In genomic region chr1:51878616-51879336, GRCh38 we compare ENCODE assay signal across 1 cellular context.
TF ChIP-seq lines count a peak whose summit lies in the region.

Gene NRDC (minus strand): TSS chr1:51878727. CDS start chr1:51878615, 112 bp downstream.

TF ChIP-seq in HepG2, 621 proteins besides CTCF, POLR2A, EP300 and RAD21 (continued from another document and continues in another):
- TF ChIP-seq MNT (IDR thresholded peaks at IDR 0.05) (peak; percentile 34), ZNF460 (CRISPR knock-in tag; IDR thresholded peaks at IDR 0.05; ENCODE audit: borderline replicate concordance) (no peak), ZNF646 (CRISPR knock-in tag; IDR thresholded peaks at IDR 0.05) (no peak), ZNF777 (CRISPR knock-in tag; IDR thresholded peaks at IDR 0.05) (peak; percentile 48; the same call in 1 of the 2 replicates), ZNF703 (CRISPR knock-in tag; IDR thresholded peaks at IDR 0.05; ENCODE audit: borderline replicate concordance) (no peak), ZHX2 (IDR thresholded peaks at IDR 0.05; ENCODE audit: low read depth) (no peak; the same call in 1 of the 2 replicates), ZHX2 (CRISPR knock-in tag; IDR thresholded peaks at IDR 0.05; ENCODE audit: borderline replicate concordance) (no peak), DR1 (CRISPR knock-in tag; IDR thresholded peaks at IDR 0.05) (no peak; the same call in 1 of the 2 replicates), PHF21A (CRISPR knock-in tag; IDR thresholded peaks at IDR 0.05) (peak; percentile 76), ZNF572 (CRISPR knock-in tag; IDR thresholded peaks at IDR 0.05) (no peak), NFE2L2 (IDR thresholded peaks at IDR 0.05; ENCODE audit: low read length) (peak; percentile 86), ZSCAN9 (CRISPR knock-in tag; IDR thresholded peaks at IDR 0.05; ENCODE audit: borderline replicate concordance) (peak; percentile 24; the same call in 1 of the 2 replicates), ZNF224 (CRISPR knock-in tag; IDR thresholded peaks at IDR 0.05) (peak; percentile 30; the same call in 1 of the 2 replicates), ZBTB33 (CRISPR knock-in tag; IDR thresholded peaks at IDR 0.05) (0 out of 2 replicates have a peak, but pooled peaks have one; percentile 17), ZNF24 (IDR thresholded peaks at IDR 0.05) (no peak), FOXP1 (IDR thresholded peaks at IDR 0.05) (no peak), FOXP1 (CRISPR knock-in tag; IDR thresholded peaks at IDR 0.05) (peak; percentile 36; the same call in 1 of the 2 replicates), POLR2AphosphoS5 (IDR thresholded peaks at IDR 0.05; ENCODE audit: low read depth, low read length) (peak; percentile 78), ZNF510 (CRISPR knock-in tag; IDR thresholded peaks at IDR 0.05; ENCODE audit: low read depth) (0 out of 2 replicates have a peak, but pooled peaks have one; percentile 28), MYNN (CRISPR knock-in tag; IDR thresholded peaks at IDR 0.05; ENCODE audit: low read depth) (peak; percentile 50; the same call in 1 of the 2 replicates), IRX3 (CRISPR knock-in tag; IDR thresholded peaks at IDR 0.05; ENCODE audit: borderline replicate concordance, low read depth) (peak; percentile 82; the same call in 1 of the 2 replicates), ZNF883 (CRISPR knock-in tag; IDR thresholded peaks at IDR 0.05; ENCODE audit: not compliant biosample characterization) (no peak), RORA (CRISPR knock-in tag; IDR thresholded peaks at IDR 0.05) (no peak), BRF2 (CRISPR knock-in tag; IDR thresholded peaks at IDR 0.05) (no peak), SIN3A (IDR thresholded peaks at IDR 0.05; ENCODE audit: borderline replicate concordance, low read depth, low read length) (no peak)
- TF ChIP-seq, protein P1, sequence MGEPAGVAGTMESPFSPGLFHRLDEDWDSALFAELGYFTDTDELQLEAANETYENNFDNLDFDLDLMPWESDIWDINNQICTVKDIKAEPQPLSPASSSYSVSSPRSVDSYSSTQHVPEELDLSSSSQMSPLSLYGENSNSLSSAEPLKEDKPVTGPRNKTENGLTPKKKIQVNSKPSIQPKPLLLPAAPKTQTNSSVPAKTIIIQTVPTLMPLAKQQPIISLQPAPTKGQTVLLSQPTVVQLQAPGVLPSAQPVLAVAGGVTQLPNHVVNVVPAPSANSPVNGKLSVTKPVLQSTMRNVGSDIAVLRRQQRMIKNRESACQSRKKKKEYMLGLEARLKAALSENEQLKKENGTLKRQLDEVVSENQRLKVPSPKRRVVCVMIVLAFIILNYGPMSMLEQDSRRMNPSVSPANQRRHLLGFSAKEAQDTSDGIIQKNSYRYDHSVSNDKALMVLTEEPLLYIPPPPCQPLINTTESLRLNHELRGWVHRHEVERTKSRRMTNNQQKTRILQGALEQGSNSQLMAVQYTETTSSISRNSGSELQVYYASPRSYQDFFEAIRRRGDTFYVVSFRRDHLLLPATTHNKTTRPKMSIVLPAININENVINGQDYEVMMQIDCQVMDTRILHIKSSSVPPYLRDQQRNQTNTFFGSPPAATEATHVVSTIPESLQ (CRISPR knock-in tag; conservative IDR thresholded peaks at IDR 0.05) = no peak
- TF ChIP-seq, protein P2, sequence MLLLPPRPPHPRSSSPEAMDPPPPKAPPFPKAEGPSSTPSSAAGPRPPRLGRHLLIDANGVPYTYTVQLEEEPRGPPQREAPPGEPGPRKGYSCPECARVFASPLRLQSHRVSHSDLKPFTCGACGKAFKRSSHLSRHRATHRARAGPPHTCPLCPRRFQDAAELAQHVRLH (CRISPR knock-in tag; IDR thresholded peaks at IDR 0.05; ENCODE audit: borderline replicate concordance, low read depth) = peak; percentile 64; the same call in 1 of the 2 replicates
- TF ChIP-seq, protein P3, sequence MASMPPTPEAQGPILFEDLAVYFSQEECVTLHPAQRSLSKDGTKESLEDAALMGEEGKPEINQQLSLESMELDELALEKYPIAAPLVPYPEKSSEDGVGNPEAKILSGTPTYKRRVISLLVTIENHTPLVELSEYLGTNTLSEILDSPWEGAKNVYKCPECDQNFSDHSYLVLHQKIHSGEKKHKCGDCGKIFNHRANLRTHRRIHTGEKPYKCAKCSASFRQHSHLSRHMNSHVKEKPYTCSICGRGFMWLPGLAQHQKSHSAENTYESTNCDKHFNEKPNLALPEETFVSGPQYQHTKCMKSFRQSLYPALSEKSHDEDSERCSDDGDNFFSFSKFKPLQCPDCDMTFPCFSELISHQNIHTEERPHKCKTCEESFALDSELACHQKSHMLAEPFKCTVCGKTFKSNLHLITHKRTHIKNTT (CRISPR knock-in tag; IDR thresholded peaks at IDR 0.05) = no peak
- TF ChIP-seq, protein P4, sequence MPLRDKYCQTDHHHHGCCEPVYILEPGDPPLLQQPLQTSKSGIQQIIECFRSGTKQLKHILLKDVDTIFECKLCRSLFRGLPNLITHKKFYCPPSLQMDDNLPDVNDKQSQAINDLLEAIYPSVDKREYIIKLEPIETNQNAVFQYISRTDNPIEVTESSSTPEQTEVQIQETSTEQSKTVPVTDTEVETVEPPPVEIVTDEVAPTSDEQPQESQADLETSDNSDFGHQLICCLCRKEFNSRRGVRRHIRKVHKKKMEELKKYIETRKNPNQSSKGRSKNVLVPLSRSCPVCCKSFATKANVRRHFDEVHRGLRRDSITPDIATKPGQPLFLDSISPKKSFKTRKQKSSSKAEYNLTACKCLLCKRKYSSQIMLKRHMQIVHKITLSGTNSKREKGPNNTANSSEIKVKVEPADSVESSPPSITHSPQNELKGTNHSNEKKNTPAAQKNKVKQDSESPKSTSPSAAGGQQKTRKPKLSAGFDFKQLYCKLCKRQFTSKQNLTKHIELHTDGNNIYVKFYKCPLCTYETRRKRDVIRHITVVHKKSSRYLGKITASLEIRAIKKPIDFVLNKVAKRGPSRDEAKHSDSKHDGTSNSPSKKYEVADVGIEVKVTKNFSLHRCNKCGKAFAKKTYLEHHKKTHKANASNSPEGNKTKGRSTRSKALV (CRISPR knock-in tag; IDR thresholded peaks at IDR 0.05) = no peak
